11 cellular contexts compared by ENCODE assay signal in the genomic region with DNA sequence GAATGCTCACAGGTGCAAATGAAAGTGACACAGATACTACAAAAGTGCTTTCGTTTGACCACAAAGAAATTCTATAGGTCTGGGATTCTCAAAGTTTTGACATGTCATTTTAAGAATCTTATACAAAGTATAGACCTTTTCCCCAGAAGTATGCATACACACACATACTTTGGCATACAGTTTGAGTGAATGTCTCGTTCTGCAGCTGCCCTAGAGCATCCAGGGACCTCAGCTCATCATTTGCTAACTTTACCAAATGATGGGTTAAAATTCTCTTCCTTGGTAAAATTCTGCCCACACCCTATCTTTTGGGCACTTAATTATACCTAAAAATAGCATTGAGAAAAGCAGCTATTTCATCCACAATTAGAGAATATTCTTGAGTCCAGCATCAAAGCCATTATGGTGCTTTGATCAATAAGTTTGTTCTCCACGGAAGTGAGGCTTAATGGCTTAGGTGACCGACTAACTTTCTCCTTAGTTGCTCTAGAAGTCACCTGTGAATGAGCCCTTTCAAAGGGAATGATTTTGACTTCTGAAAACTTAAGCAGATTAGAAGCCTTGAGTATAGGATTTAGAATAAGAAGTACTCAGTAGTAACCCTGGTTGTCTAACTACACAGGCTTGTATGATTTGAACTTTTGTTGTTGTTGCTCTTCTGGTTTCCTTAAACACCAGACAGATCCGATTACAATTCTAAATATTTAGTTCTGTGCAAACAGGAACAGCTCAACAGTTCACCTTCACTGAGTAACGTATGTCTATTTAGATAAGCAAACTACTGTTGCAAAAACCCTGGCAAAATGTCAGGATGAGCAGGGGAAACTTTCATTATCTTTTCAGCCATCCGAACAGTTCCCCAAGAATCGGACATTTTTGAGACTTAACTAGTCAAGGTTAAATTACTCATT.
DNase-seq lines count a peak whose midpoint lies in the region; ATAC-seq, FAIRE-seq and TF ChIP-seq lines count a peak whose summit lies in the region.
"Had no signal": no experiment of that assay in that cellular context is flagged by ENCODE, and none has a peak within 500 bp of the region (broad histone marks: within the 10 kb centered on the region; RNA-seq: fewer than 3 reads in every experiment).

No MANE protein-coding gene starts in this region.

- H3K4me2 ChIP-seq in osteoblast (ENCODE audit: insufficient read depth, low read length): peak overlapping the region; percentile 63

- H3K27ac ChIP-seq in brain microvascular endothelial cell: no peak overlapping the region
- no peak overlapping the region for H3K27ac ChIP-seq in osteoblast (ENCODE audit: low read depth, low read length)
- H3K27ac ChIP-seq: SJCRH30 had no signal

- H2AFZ ChIP-seq in osteoblast (ENCODE audit: low read length): peak overlapping the region; percentile 3

- peak; percentile 54 for FAIRE-seq in GM12892 (lab: Jason Lieb, UNC)
- FAIRE-seq: urothelium cell line had no signal

- in situ Hi-C loops in brain microvascular endothelial cell (cut with HindIII; ENCODE audit: low pct_ligation_motif_present, low sequenced_read_pairs): no loop called here

- ATAC-seq in HG02571 (IDR thresholded peaks at IDR 0.05; ENCODE audit: unreplicated experiment) (no peak), GM21825 (IDR thresholded peaks at IDR 0.05; ENCODE audit: unreplicated experiment) (no peak), HG03039 (IDR thresholded peaks at IDR 0.05; ENCODE audit: unreplicated experiment) (no peak)
- ATAC-seq: sciatic nerve had no signal

- H3K4me3 ChIP-seq in brain microvascular endothelial cell (ENCODE audit: low read depth, low read length) (no peak overlapping the region), osteoblast (ENCODE audit: insufficient read depth, low read length) (peak overlapping the region; percentile 2)
- H3K4me3 ChIP-seq: SJCRH30 had no signal

- H3K27me3 ChIP-seq in brain microvascular endothelial cell (replicated peaks) (no peaks in the 10 kb centered on the region), osteoblast (ENCODE audit: insufficient read depth, low read length) (peaks cover 4% of the 10 kb centered on the region)
- H3K27me3 ChIP-seq: SJCRH30 had no signal

- H3K4me1 ChIP-seq in osteoblast (ENCODE audit: insufficient read depth, low read length): peaks cover 9% of the 10 kb centered on the region

- no peaks in the 10 kb centered on the region for H3K79me2 ChIP-seq in osteoblast (ENCODE audit: insufficient read depth, low read length)

- H4K20me1 ChIP-seq in osteoblast (ENCODE audit: insufficient read depth, low read length): no peaks in the 10 kb centered on the region

- DNase-seq in GM12892 (ENCODE audit: insufficient read length) (no peak), NCI-H82 (lab: John Stamatoyannopoulos, UW) (peak; percentile 44), brain microvascular endothelial cell (peak; percentile 40), osteoblast (ENCODE audit: insufficient read length, low spot score, missing footprints) (peak; percentile 1)
- DNase-seq: activated CD4-positive, alpha-beta T cell treated with anti-CD3 and anti-CD28 coated beads, Interleukin-2, amount 10 ng/mL, durations not matched to agents 7 days and 5 days had no signal

- TF ChIP-seq CTCF in brain microvascular endothelial cell (IDR thresholded peaks at IDR 0.05; ENCODE audit: low read depth, low read length, missing control alignments) (no peak), osteoblast (IDR thresholded peaks at IDR 0.05; ENCODE audit: extremely low read depth, low read depth, low read length) (no peak)

- H3K9me3 ChIP-seq in osteoblast (ENCODE audit: low read depth, low read length): no peaks in the 10 kb centered on the region
- H3K9me3 ChIP-seq: SJCRH30 had no signal

- TF ChIP-seq POLR2A in GM12892 (IDR thresholded peaks at IDR 0.05; ENCODE audit: low read depth, low read length): no peak

- H3K36me3 ChIP-seq in brain microvascular endothelial cell (replicated peaks) (no peaks in the 10 kb centered on the region), osteoblast (ENCODE audit: insufficient read depth, low read length) (no peaks in the 10 kb centered on the region)
- H3K36me3 ChIP-seq: SJCRH30 had no signal
